In the genomic region with DNA sequence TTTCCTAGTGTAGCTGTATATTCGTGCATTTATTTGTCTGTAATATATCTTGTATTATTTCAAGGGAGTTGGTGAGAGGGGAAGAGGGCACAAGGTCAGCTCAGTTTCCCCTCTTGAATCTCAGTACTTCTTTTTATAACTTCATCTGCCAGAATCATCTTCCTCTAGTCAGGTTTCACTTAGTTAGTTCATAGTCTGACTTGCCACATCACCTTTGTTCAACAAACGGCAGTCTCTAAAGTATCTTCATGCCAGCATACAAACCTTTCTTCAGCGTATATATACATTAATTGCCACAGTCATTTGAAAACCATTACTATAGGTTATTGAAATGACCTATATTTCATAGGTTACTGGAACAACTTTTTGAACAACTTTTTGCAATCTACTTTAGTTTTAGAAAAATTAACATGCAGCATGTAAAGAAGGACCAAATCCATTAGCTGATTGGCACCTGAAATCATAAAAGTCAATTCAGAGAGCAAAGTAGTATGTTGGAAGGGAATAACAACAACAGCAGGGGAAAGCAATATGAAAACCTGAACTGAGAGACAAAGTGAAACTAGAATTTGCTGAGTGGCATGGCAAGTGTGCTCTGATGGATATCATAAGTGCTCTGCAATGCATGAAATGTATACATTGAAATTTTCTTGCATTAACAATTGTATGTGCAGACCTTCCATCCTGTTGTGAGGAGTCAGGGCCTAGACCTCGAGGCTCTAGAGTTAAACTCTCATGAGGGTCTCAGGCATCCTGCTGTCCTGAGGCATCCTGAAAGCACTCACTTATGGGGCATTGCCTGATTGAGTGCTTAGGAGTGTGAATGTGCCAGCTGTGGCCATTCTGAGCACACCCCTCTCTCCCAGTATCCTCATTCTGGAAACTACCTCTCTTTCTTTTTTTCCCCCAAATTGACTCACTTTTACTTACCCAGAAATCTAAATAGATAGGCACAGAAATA, we compare ENCODE assay signal across 12 cellular contexts. TPM values are rescaled to one million over a fixed set of nuclear protein-coding genes. Genes with fewer than 3 reads are reported as not detected.
A peak's percentile ranks its signal among the peaks of the same experiment; 100 is the strongest.
DNase-seq lines count a peak whose midpoint lies in the region; ATAC-seq and TF ChIP-seq lines count a peak whose summit lies in the region.
"Had no signal": no experiment of that assay in that cellular context is flagged by ENCODE, and none has a peak within 500 bp of the region (broad histone marks: within the 10 kb centered on the region; RNA-seq: fewer than 3 reads in every experiment).

No MANE protein-coding gene starts in this region.

- no peak for DNase-seq in activated T-cell treated with anti-CD3 and anti-CD28 coated beads, Interleukin-2, amount 50 U/mL, for 72 hours
- DNase-seq in activated T-cell treated with anti-CD3 and anti-CD28 coated beads, Interleukin-2, amount 50 U/mL, for 1 hour = no peak
- DNase-seq in RPMI8226 = peak; percentile 20
- DNase-seq in left lobe of liver (ENCODE audit: low spot score) = no peak
- no peak for DNase-seq in vagina (ENCODE audit: extremely low spot score in 2 of 2)
- no peak for DNase-seq in caudate nucleus (lab: John Stamatoyannopoulos, UW)
- DNase-seq in activated CD8-positive, alpha-beta T cell treated with anti-CD3 and anti-CD28 coated beads for 36 hours = no peak
- DNase-seq: activated CD4-positive, alpha-beta memory T cell treated with anti-CD3 and anti-CD28 coated beads, Interleukin-2, amount 10 ng/mL, durations not matched to agents 7 days and 5 days; islet precursor cell; NCI-H524 treated with DMSO at 0.1 percent for 48 hours had no signal

- intact Hi-C loops in vagina (cut with DNase I) = no loop called here
- intact Hi-C loops in activated CD8-positive, alpha-beta T cell treated with anti-CD3 and anti-CD28 coated beads for 36 hours (cut with micrococcal nuclease) = no loop called here

- H3K36me3 Mint-ChIP-seq in activated T-cell treated with anti-CD3 and anti-CD28 coated beads, Interleukin-2, amount 50 U/mL, for 72 hours (ENCODE audit: insufficient read depth in 2 of 2) = peaks cover 0 to 2% of the 10 kb centered on the region in 2 donors
- peaks cover 1% of the 10 kb centered on the region for H3K36me3 Mint-ChIP-seq in activated CD8-positive, alpha-beta T cell treated with anti-CD3 and anti-CD28 coated beads for 36 hours (ENCODE audit: low read depth)

- CTCF ChIA-PET in activated CD8-positive, alpha-beta T cell treated with anti-CD3 and anti-CD28 coated beads for 36 hours (lab: Charles Lee) = no interaction called here

- peak in 1 of 2 donors; percentile 35 for ATAC-seq in activated T-cell treated with anti-CD3 and anti-CD28 coated beads, Interleukin-2, amount 50 U/mL, for 72 hours (replicated peaks in 1 of 2)
- peak; percentile 58 for ATAC-seq in left lobe of liver
- no peak for ATAC-seq in GM19467 (IDR thresholded peaks at IDR 0.05; ENCODE audit: unreplicated experiment)
- no peak for ATAC-seq in activated CD8-positive, alpha-beta T cell treated with anti-CD3 and anti-CD28 coated beads for 36 hours

- peaks cover 0 to 2% of the 10 kb centered on the region in 2 donors for H3K9me3 Mint-ChIP-seq in activated T-cell treated with anti-CD3 and anti-CD28 coated beads, Interleukin-2, amount 50 U/mL, for 72 hours
- peaks cover 2% of the 10 kb centered on the region for H3K9me3 Mint-ChIP-seq in activated CD8-positive, alpha-beta T cell treated with anti-CD3 and anti-CD28 coated beads for 36 hours
- H3K9me3 Mint-ChIP-seq: activated CD4-positive, alpha-beta memory T cell treated with anti-CD3 and anti-CD28 coated beads, Interleukin-2, amount 10 ng/mL, durations not matched to agents 7 days and 5 days had no signal

- no peaks in the 10 kb centered on the region for H3K27me3 Mint-ChIP-seq in activated T-cell treated with anti-CD3 and anti-CD28 coated beads, Interleukin-2, amount 50 U/mL, for 72 hours (ENCODE audit: low read depth)
- H3K27me3 Mint-ChIP-seq in activated CD8-positive, alpha-beta T cell treated with anti-CD3 and anti-CD28 coated beads for 36 hours = no peaks in the 10 kb centered on the region
- H3K27me3 Mint-ChIP-seq: activated CD4-positive, alpha-beta memory T cell treated with anti-CD3 and anti-CD28 coated beads, Interleukin-2, amount 10 ng/mL, durations not matched to agents 7 days and 5 days had no signal

- H3K27ac ChIP-seq in vagina (peak overlapping the region; percentile 74), caudate nucleus (ENCODE audit: low read depth, low read length) (no peak overlapping the region)
- H3K27ac ChIP-seq: HL-60 had no signal

- no peak for TF ChIP-seq POLR2A in vagina (IDR thresholded peaks at IDR 0.05)

- H3K4me1 Mint-ChIP-seq in activated T-cell treated with anti-CD3 and anti-CD28 coated beads, Interleukin-2, amount 50 U/mL, for 72 hours (ENCODE audit: low read depth) = no peaks in the 10 kb centered on the region
- no peaks in the 10 kb centered on the region for H3K4me1 Mint-ChIP-seq in activated CD8-positive, alpha-beta T cell treated with anti-CD3 and anti-CD28 coated beads for 36 hours (ENCODE audit: low read depth)

- peak overlapping the region in 1 of 2 donors; percentile 55 for H3K4me3 Mint-ChIP-seq in activated T-cell treated with anti-CD3 and anti-CD28 coated beads, Interleukin-2, amount 50 U/mL, for 72 hours
- H3K4me3 Mint-ChIP-seq in activated CD8-positive, alpha-beta T cell treated with anti-CD3 and anti-CD28 coated beads for 36 hours = no peak overlapping the region
- H3K4me3 Mint-ChIP-seq: activated CD4-positive, alpha-beta memory T cell treated with anti-CD3 and anti-CD28 coated beads, Interleukin-2, amount 10 ng/mL, durations not matched to agents 7 days and 5 days had no signal

- no peaks in the 10 kb centered on the region for H3K9me3 ChIP-seq in vagina

- H3K4me1 ChIP-seq in vagina = peaks cover 9% of the 10 kb centered on the region

- peak overlapping the region; percentile 31 for H3K27ac Mint-ChIP-seq in activated T-cell treated with anti-CD3 and anti-CD28 coated beads, Interleukin-2, amount 50 U/mL, for 72 hours
- no peak overlapping the region for H3K27ac Mint-ChIP-seq in activated CD8-positive, alpha-beta T cell treated with anti-CD3 and anti-CD28 coated beads for 36 hours
- H3K27ac Mint-ChIP-seq: activated CD4-positive, alpha-beta memory T cell treated with anti-CD3 and anti-CD28 coated beads, Interleukin-2, amount 10 ng/mL, durations not matched to agents 7 days and 5 days had no signal

- no peak for TF ChIP-seq CTCF in vagina (IDR thresholded peaks at IDR 0.05)
- no peak for TF ChIP-seq CTCF in activated CD8-positive, alpha-beta T cell treated with anti-CD3 and anti-CD28 coated beads for 36 hours (IDR thresholded peaks at IDR 0.05)

- H3K4me3 ChIP-seq in vagina = peak overlapping the region; percentile 20 to 28

- no peaks in the 10 kb centered on the region for H3K27me3 ChIP-seq in vagina

- POLR2A ChIA-PET in activated CD8-positive, alpha-beta T cell treated with anti-CD3 and anti-CD28 coated beads for 36 hours (lab: Charles Lee) = no interaction called here

- H3K36me3 ChIP-seq in vagina = no peaks in the 10 kb centered on the region

RNA-seq across cellular contexts. Expression of a gene that starts 1.3 kb away (rescaled TPM):
- total RNA-seq in activated T-cell treated with anti-CD3 and anti-CD28 coated beads, Interleukin-2, amount 50 U/mL, for 72 hours = not detected
- 21.0 TPM for total RNA-seq in left lobe of liver
- total RNA-seq in vagina = 10.8 TPM
- total RNA-seq in activated CD8-positive, alpha-beta T cell treated with anti-CD3 and anti-CD28 coated beads for 36 hours = not detected
- total RNA-seq: activated CD4-positive, alpha-beta memory T cell treated with anti-CD3 and anti-CD28 coated beads, Interleukin-2, amount 10 ng/mL, durations not matched to agents 7 days and 5 days had no signal

RNA-seq across cellular contexts. Expression of a gene that starts 52.2 kb away (rescaled TPM):
- total RNA-seq in activated T-cell treated with anti-CD3 and anti-CD28 coated beads, Interleukin-2, amount 50 U/mL, for 72 hours = not detected
- total RNA-seq in left lobe of liver = 5.4 TPM
- total RNA-seq in vagina = 2.9 TPM
- not detected for total RNA-seq in activated CD8-positive, alpha-beta T cell treated with anti-CD3 and anti-CD28 coated beads for 36 hours
- total RNA-seq: activated CD4-positive, alpha-beta memory T cell treated with anti-CD3 and anti-CD28 coated beads, Interleukin-2, amount 10 ng/mL, durations not matched to agents 7 days and 5 days had no signal
